In genomic region chr16:998615-999014, GRCh38 we compare ENCODE assay signal across 20 cellular contexts. TPM values are rescaled to one million over a fixed set of nuclear protein-coding genes. Genes with fewer than 3 reads are reported as not detected.
DNase-seq lines count a peak whose midpoint lies in the region; ATAC-seq and TF ChIP-seq lines count a peak whose summit lies in the region.
"Had no signal": no experiment of that assay in that cellular context is flagged by ENCODE, and none has a peak within 500 bp of the region (broad histone marks: within the 10 kb centered on the region; RNA-seq: fewer than 3 reads in every experiment).

No MANE protein-coding gene starts in this region.

- H2BK12ac ChIP-seq in mesenchymal stem cell (ENCODE audit: low read length in 2 of 2), result no peak overlapping the region

- 83% methylated on average over 10 of the region's 11 CpGs for WGBS in prostate gland
- WGBS in mesenchymal stem cell, result 82% methylated on average over 11 of the region's 11 CpGs

- no peak overlapping the region for H2BK5ac ChIP-seq in mesenchymal stem cell (ENCODE audit: low read depth, low read length, poor library complexity, severe bottlenecking)

- no peak overlapping the region for H4K91ac ChIP-seq in mesenchymal stem cell (ENCODE audit: low read length)

- H3K4me1 ChIP-seq in HCT116 (ENCODE audit: control insufficient read depth in 1 of 2, insufficient read depth in 2 of 2, low read length in 2 of 2) (peaks cover 31 to 37% of the 10 kb centered on the region in 2 experiments), prostate gland (replicated peaks) (no peaks in the 10 kb centered on the region), mesenchymal stem cell (ENCODE audit: control insufficient read depth, insufficient read depth, low read depth, low read length) (peaks cover 21% of the 10 kb centered on the region)
- H3K4me1 ChIP-seq in effector memory CD4-positive, alpha-beta T cell (ENCODE audit: control insufficient read depth, insufficient read depth, low read length, poor library complexity, severe bottlenecking), result peaks cover 49% of the 10 kb centered on the region
- H3K4me1 ChIP-seq: HAP-1 had no signal

- H3K27me3 ChIP-seq in HCT116 (ENCODE audit: insufficient read depth, low read length), result peaks cover 75% of the 10 kb centered on the region
- no peaks in the 10 kb centered on the region for H3K27me3 ChIP-seq in effector memory CD4-positive, alpha-beta T cell (replicated peaks; ENCODE audit: control insufficient read depth, insufficient read depth, low read length, poor library complexity, severe bottlenecking)
- no peaks in the 10 kb centered on the region for H3K27me3 ChIP-seq in prostate gland (replicated peaks; ENCODE audit: insufficient read depth)
- peaks cover 60 to 71% of the 10 kb centered on the region in 2 experiments for H3K27me3 ChIP-seq in mesenchymal stem cell (ENCODE audit: control insufficient read depth in 1 of 2, insufficient read depth in 1 of 2, low read length in 2 of 2)

- DNase-seq in activated naive CD4-positive, alpha-beta T cell treated with Interleukin-2 at 50 U/mL for 16 hours, result no peak
- DNase-seq in HCT116 (ENCODE audit: low read depth, low spot score), result no peak
- no peak for DNase-seq in effector memory CD4-positive, alpha-beta T cell
- DNase-seq in prostate gland (ENCODE audit: low spot score), result no peak
- no peak for DNase-seq in GM19240 (ENCODE audit: insufficient read length, low spot score)
- DNase-seq in mesenchymal stem cell, result no peak
- DNase-seq: Calu3, DMS153, Karpas-422, MV-4-11, NCI-H1105 treated with DMSO at 0.1 percent for 48 hours, NCI-H2029 treated with DMSO at 0.1 percent for 48 hours, NCI-H524 treated with DMSO at 0.1 percent for 48 hours, NCI-H82 had no signal

- no peak for ATAC-seq in HCT116
- ATAC-seq: Panc1, SK-N-SH treated with all-trans-retinoic acid at 6 μM for 48 hours had no signal

- no peaks in the 10 kb centered on the region for H3K27me3 Mint-ChIP-seq in activated naive CD4-positive, alpha-beta T cell treated with anti-CD3 and anti-CD28 coated beads, Interleukin-2, amount 50 U/mL, for 24 hours

- TF ChIP-seq POLR2A in HCT116 (IDR thresholded peaks at IDR 0.05; ENCODE audit: borderline replicate concordance, extremely low read depth, insufficient read depth, insufficient read length), result no peak
- no peak for TF ChIP-seq POLR2A in prostate gland (IDR thresholded peaks at IDR 0.05)

- CTCF ChIA-PET in HCT116 (lab: Charles Lee), result no interaction called here

- intact Hi-C loops in HCT116 (cut with micrococcal nuclease), result no loop called here
- intact Hi-C loops in prostate gland (cut with DNase I), result no loop called here

- H3K36me3 Mint-ChIP-seq in activated naive CD4-positive, alpha-beta T cell treated with anti-CD3 and anti-CD28 coated beads, Interleukin-2, amount 50 U/mL, for 24 hours, result no peaks in the 10 kb centered on the region

- H2BK120ac ChIP-seq in mesenchymal stem cell (ENCODE audit: low read depth, low read length), result no peak overlapping the region

- no peaks in the 10 kb centered on the region for H3K9me3 Mint-ChIP-seq in activated naive CD4-positive, alpha-beta T cell treated with anti-CD3 and anti-CD28 coated beads, Interleukin-2, amount 50 U/mL, for 24 hours

- H3K27ac ChIP-seq in HCT116 (ENCODE audit: low read depth, low read length) (no peak overlapping the region), prostate gland (no peak overlapping the region), mesenchymal stem cell (ENCODE audit: low read length, poor library complexity, severe bottlenecking) (no peak overlapping the region)
- peak overlapping the region; percentile 72 for H3K27ac ChIP-seq in effector memory CD4-positive, alpha-beta T cell (ENCODE audit: insufficient read depth, low read length, poor library complexity, severe bottlenecking)

- RAD21 ChIA-PET in HCT116 (lab: Charles Lee; ENCODE audit: low non-redundant PET in 1 of 2, low total read pairs in 2 of 2, uncharacterized antibody in 2 of 2, unreplicated experiment in 2 of 2), result no interaction called here

- H3K79me1 ChIP-seq in mesenchymal stem cell (replicated peaks; ENCODE audit: low read length, poor library complexity, severe bottlenecking), result no peaks in the 10 kb centered on the region

- no peaks in the 10 kb centered on the region for H3K79me2 ChIP-seq in HCT116 (ENCODE audit: insufficient read depth, low read length)

- no peaks in the 10 kb centered on the region; a peak in 1 of 4 replicates for H3K9me3 ChIP-seq in HCT116 (ENCODE audit: control insufficient read depth in 1 of 2, insufficient read depth in 1 of 2, low read depth in 1 of 2, low read length in 2 of 2)
- H3K9me3 ChIP-seq in effector memory CD4-positive, alpha-beta T cell (ENCODE audit: control insufficient read depth, low read length), result no peaks in the 10 kb centered on the region
- H3K9me3 ChIP-seq in prostate gland, result no peaks in the 10 kb centered on the region
- H3K9me3 ChIP-seq in mesenchymal stem cell (ENCODE audit: control insufficient read depth, low read length), result peaks cover 24% of the 10 kb centered on the region
- H3K9me3 ChIP-seq: HAP-1 had no signal

- no peak overlapping the region for H3K14ac ChIP-seq in mesenchymal stem cell (ENCODE audit: low read length in 2 of 2)

- H3K9ac ChIP-seq in HCT116 (ENCODE audit: low read length) (no peak overlapping the region), mesenchymal stem cell (ENCODE audit: low read length) (no peak overlapping the region)

- H3K4me1 Mint-ChIP-seq in activated naive CD4-positive, alpha-beta T cell treated with anti-CD3 and anti-CD28 coated beads, Interleukin-2, amount 50 U/mL, for 24 hours, result peaks cover 60% of the 10 kb centered on the region

- TF ChIP-seq CTCF in HCT116 (IDR thresholded peaks at IDR 0.05 in 2 of 3, conservative IDR thresholded peaks at IDR 0.05 in 1 of 3; ENCODE audit: borderline replicate concordance in 1 of 3, insufficient read depth in 1 of 3, low read depth in 2 of 3, low read length in 2 of 3) (no peak), prostate gland (IDR thresholded peaks at IDR 0.05) (no peak)

- H3K36me3 ChIP-seq in HCT116 (ENCODE audit: control insufficient read depth in 1 of 2, insufficient read depth in 2 of 2, low read length in 2 of 2), result no peaks in the 10 kb centered on the region
- H3K36me3 ChIP-seq in effector memory CD4-positive, alpha-beta T cell (ENCODE audit: control insufficient read depth, insufficient read depth, low read length), result no peaks in the 10 kb centered on the region
- H3K36me3 ChIP-seq in prostate gland, result no peaks in the 10 kb centered on the region
- no peaks in the 10 kb centered on the region for H3K36me3 ChIP-seq in mesenchymal stem cell (ENCODE audit: control insufficient read depth in 1 of 2, insufficient read depth in 2 of 2, low read depth in 1 of 2, low read length in 2 of 2)
- H3K36me3 ChIP-seq: HAP-1 had no signal

- H2AFZ ChIP-seq in HCT116 (ENCODE audit: low read depth, low read length, poor library complexity, severe bottlenecking) (no peak overlapping the region), mesenchymal stem cell (ENCODE audit: low read depth, low read length) (no peak overlapping the region)
- H2AFZ ChIP-seq: GM23338 had no signal

- no peak overlapping the region for H3K23ac ChIP-seq in mesenchymal stem cell (ENCODE audit: low read length in 2 of 2)

- H2AK5ac ChIP-seq in mesenchymal stem cell (ENCODE audit: low read length, severe bottlenecking), result no peak overlapping the region

- no peak overlapping the region for H3K4ac ChIP-seq in mesenchymal stem cell (ENCODE audit: low read depth in 1 of 2, low read length in 2 of 2)

- no peak overlapping the region for H4K8ac ChIP-seq in mesenchymal stem cell (ENCODE audit: low read length)

- H2BK15ac ChIP-seq in mesenchymal stem cell (ENCODE audit: low read depth, poor library complexity, severe bottlenecking), result no peak overlapping the region

- POLR2A ChIA-PET in HCT116 (lab: Charles Lee), result no interaction called here

- peak overlapping the region; percentile 42 for H3K4me3 Mint-ChIP-seq in activated naive CD4-positive, alpha-beta T cell treated with anti-CD3 and anti-CD28 coated beads, Interleukin-2, amount 50 U/mL, for 24 hours
- H3K4me3 Mint-ChIP-seq: GM23338 had no signal

- H3K27ac Mint-ChIP-seq in activated naive CD4-positive, alpha-beta T cell treated with anti-CD3 and anti-CD28 coated beads, Interleukin-2, amount 50 U/mL, for 24 hours, result peak overlapping the region; percentile 65
- H3K27ac Mint-ChIP-seq: GM23338 had no signal

- H3K9me2 ChIP-seq in HCT116 (ENCODE audit: insufficient read depth), result no peaks in the 10 kb centered on the region

- H3K4me3 ChIP-seq in HCT116 (replicated peaks in 1 of 2; ENCODE audit: low read depth in 1 of 2, low read length in 2 of 2), result no peak overlapping the region
- no peak overlapping the region for H3K4me3 ChIP-seq in effector memory CD4-positive, alpha-beta T cell (ENCODE audit: insufficient read depth, low read depth, low read length, poor library complexity, severe bottlenecking)
- no peak overlapping the region for H3K4me3 ChIP-seq in prostate gland
- no peak overlapping the region for H3K4me3 ChIP-seq in mesenchymal stem cell (ENCODE audit: insufficient read depth in 1 of 2, low read depth in 1 of 2, low read length in 2 of 2)
- H3K4me3 ChIP-seq: GM23338, HAP-1 had no signal

- no peak overlapping the region for H3K4me2 ChIP-seq in HCT116 (ENCODE audit: low read length)
- H3K4me2 ChIP-seq in mesenchymal stem cell (ENCODE audit: low read length, poor library complexity, severe bottlenecking), result no peak overlapping the region
- H3K4me2 ChIP-seq: GM23338 had no signal

- H4K20me1 ChIP-seq in HCT116 (ENCODE audit: insufficient read depth), result no peaks in the 10 kb centered on the region

- TF ChIP-seq RAD21 in HCT116 (IDR thresholded peaks at IDR 0.05; ENCODE audit: low read depth), result no peak

- H3K18ac ChIP-seq in mesenchymal stem cell (ENCODE audit: low read depth in 1 of 2, low read length in 2 of 2), result no peak overlapping the region

- no TSS peak for BruUV-seq in HCT116 (replicated peaks; lab: Mats Ljungman, UMichigan)

TF ChIP-seq in HCT116, 20 proteins besides CTCF, POLR2A, EP300 and RAD21:
- TF ChIP-seq ZFX (IDR thresholded peaks at IDR 0.05) (0 out of 2 replicates have a peak, but pooled peaks have one; percentile 11), ELF1 (IDR thresholded peaks at IDR 0.05; ENCODE audit: borderline replicate concordance, low read depth) (no peak)

RNA-seq across cellular contexts. Expression of gene SOX8, which starts 17.0 kb away (rescaled TPM):
- total RNA-seq in HCT116 (2021; ENCODE audit: unreplicated experiment), result 5.2 TPM
- polyA plus RNA-seq in HCT116 (2012), result 3.1 and 3.8 TPM in 2 replicates
- total RNA-seq in prostate gland, result 10 to 100 TPM in 1 of 2 donors, under 1 TPM in 1; 0.59 to 11.9 TPM
- polyA plus RNA-seq in mesenchymal stem cell (2013, experiment 1 of 2), result 0.15 TPM
- 0.08 TPM for polyA plus RNA-seq in mesenchymal stem cell (2013, experiment 2 of 2)
- total RNA-seq: M059J had no signal

RNA-seq across cellular contexts. Expression of gene LMF1, which starts 27.8 kb away (rescaled TPM):
- total RNA-seq in HCT116 (2021; ENCODE audit: unreplicated experiment) (12.8 TPM), prostate gland (10 to 100 TPM; 86.1 to 87.5 TPM)
- polyA plus RNA-seq in HCT116 (2012), result 17.9 and 18.6 TPM in 2 replicates
- 4.3 TPM for polyA plus RNA-seq in mesenchymal stem cell (2013, experiment 1 of 2)
- 5.4 TPM for polyA plus RNA-seq in mesenchymal stem cell (2013, experiment 2 of 2)
